11 cellular contexts compared by ENCODE assay signal in genomic region chr4:155703486-155704227, GRCh38. TPM values are rescaled to one million over a fixed set of nuclear protein-coding genes. Genes with fewer than 3 reads are reported as not detected.
DNase-seq lines count a peak whose midpoint lies in the region; ATAC-seq, FAIRE-seq and TF ChIP-seq lines count a peak whose summit lies in the region.
"Had no signal": no experiment of that assay in that cellular context is flagged by ENCODE, and none has a peak within 500 bp of the region (broad histone marks: within the 10 kb centered on the region; RNA-seq: fewer than 3 reads in every experiment).

No MANE protein-coding gene starts in this region.

- H3K4me1 ChIP-seq in smooth muscle cell (ENCODE audit: low read depth), result peaks cover 11% of the 10 kb centered on the region
- H3K4me1 ChIP-seq in left ventricle myocardium inferior, result peaks cover 70% of the 10 kb centered on the region

- FAIRE-seq in GM19239 (lab: Jason Lieb, UNC), result peak; percentile 26

- TF ChIP-seq CTCF in smooth muscle cell (IDR thresholded peaks at IDR 0.05; ENCODE audit: borderline replicate concordance, insufficient read depth, poor library complexity, severe bottlenecking), result no peak
- TF ChIP-seq CTCF in GM13976 (IDR thresholded peaks at IDR 0.05; ENCODE audit: borderline replicate concordance, control extremely low read depth, extremely low read depth, insufficient read depth, missing control alignments), result no peak
- TF ChIP-seq CTCF in left ventricle myocardium inferior (IDR thresholded peaks at IDR 0.05; ENCODE audit: borderline replicate concordance), result no peak

- H3K4me2 ChIP-seq in smooth muscle cell, result peak overlapping the region; percentile 3

- H3K9me3 ChIP-seq in smooth muscle cell (replicated peaks; ENCODE audit: low read depth) (no peaks in the 10 kb centered on the region), left ventricle myocardium inferior (replicated peaks) (peaks cover 7% of the 10 kb centered on the region)

- WGBS in smooth muscle cell (ENCODE audit: low lambda C conversion rate), result 90% methylated on average over 5 of the region's 5 CpGs

- no peak overlapping the region for H3K4me3 ChIP-seq in smooth muscle cell
- no peak overlapping the region for H3K4me3 ChIP-seq in left ventricle myocardium inferior
- H3K4me3 ChIP-seq: thoracic aorta had no signal

- peak; percentile 83 for ATAC-seq in HG02970 (IDR thresholded peaks at IDR 0.05; ENCODE audit: low FRiP score, unreplicated experiment)

- peaks cover 18% of the 10 kb centered on the region for H3F3A ChIP-seq in smooth muscle cell (ENCODE audit: low read depth)

- peaks cover 22% of the 10 kb centered on the region for H3K36me3 ChIP-seq in smooth muscle cell (ENCODE audit: low read depth)
- peaks cover 8% of the 10 kb centered on the region for H3K36me3 ChIP-seq in left ventricle myocardium inferior

- H2AFZ ChIP-seq in smooth muscle cell (ENCODE audit: low read depth), result no peak overlapping the region

- no peaks in the 10 kb centered on the region for H3K27me3 ChIP-seq in smooth muscle cell (ENCODE audit: low read depth)
- H3K27me3 ChIP-seq in left ventricle myocardium inferior (ENCODE audit: low read depth), result no peaks in the 10 kb centered on the region

- H3K27ac ChIP-seq in smooth muscle cell (ENCODE audit: low read depth), result peak overlapping the region; percentile 51
- no peak overlapping the region for H3K27ac ChIP-seq in left ventricle myocardium inferior (replicated peaks)
- H3K27ac ChIP-seq: thoracic aorta had no signal

- H3K79me2 ChIP-seq in smooth muscle cell (ENCODE audit: low read depth), result peaks cover 50% of the 10 kb centered on the region

- H4K20me1 ChIP-seq in smooth muscle cell (ENCODE audit: low read depth), result peaks cover 29% of the 10 kb centered on the region

- intact Hi-C loops in left ventricle myocardium inferior (cut with micrococcal nuclease), result no loop called here

- no peak overlapping the region for H3K9ac ChIP-seq in smooth muscle cell (ENCODE audit: low read depth)

- in situ Hi-C loops in GM13976 (cut with MboI; ENCODE audit: low sequenced_read_pairs, unreplicated experiment), result no loop called here

- DNase-seq in GM19239 (ENCODE audit: insufficient read length, low spot score) (no peak), RKO (ENCODE audit: low spot score) (peak; percentile 67), smooth muscle cell (lab: John Stamatoyannopoulos, UW; ENCODE audit: unreplicated experiment) (no peak), NCI-H524 (lab: John Stamatoyannopoulos, UW) (no peak), GM13976 (ENCODE audit: low spot score) (no peak), left ventricle myocardium inferior (no peak)
- DNase-seq: MV-4-11, nephron progenitor cell, T-helper 9 cell had no signal

RNA-seq across cellular contexts. Expression of gene GUCY1A1, which starts 37.0 kb away (rescaled TPM):
- 269 and 295 TPM in 2 replicates for total RNA-seq in smooth muscle cell
- polyA plus RNA-seq in smooth muscle cell, result 138 and 172 TPM in 2 replicates
- total RNA-seq in left ventricle myocardium inferior, result 43.0 TPM

RNA-seq across cellular contexts. Expression of gene GUCY1B1, which starts 55.2 kb away (rescaled TPM):
- total RNA-seq in smooth muscle cell (32.2 and 35.4 TPM in 2 replicates), left ventricle myocardium inferior (12.6 TPM)
- polyA plus RNA-seq in smooth muscle cell, result 16.3 and 26.7 TPM in 2 replicates
